Comparison of ENCODE assay signal across 26 cellular contexts in the genomic region with DNA sequence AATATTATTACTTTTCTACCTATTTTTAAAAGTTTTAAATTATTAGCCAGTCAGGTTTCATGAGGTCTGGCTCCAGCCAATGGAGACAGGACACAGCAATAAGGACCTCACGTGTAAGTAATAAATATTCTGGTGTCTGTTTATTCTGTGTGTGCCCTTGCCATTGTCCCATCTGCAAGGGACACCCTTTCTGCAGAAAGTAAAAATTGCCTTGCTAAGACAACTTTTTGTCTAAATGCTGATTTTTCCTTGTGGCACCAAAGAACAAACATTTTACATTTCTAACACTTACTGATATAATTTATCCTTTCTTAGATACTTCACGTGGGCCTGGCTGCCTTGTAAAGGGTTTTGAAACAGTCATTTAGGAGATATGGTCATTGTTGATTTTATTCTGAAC. TPM values are rescaled to one million over a fixed set of nuclear protein-coding genes. Genes with fewer than 3 reads are reported as not detected.
A peak's percentile ranks its signal among the peaks of the same experiment; 100 is the strongest.
DNase-seq lines count a peak whose midpoint lies in the region; ATAC-seq, FAIRE-seq and TF ChIP-seq lines count a peak whose summit lies in the region.
"Had no signal": no experiment of that assay in that cellular context is flagged by ENCODE, and none has a peak within 500 bp of the region (broad histone marks: within the 10 kb centered on the region; RNA-seq: fewer than 3 reads in every experiment).

No MANE protein-coding gene starts in this region.

- 51% methylated on average over 2 of the region's 2 CpGs for WGBS in HepG2 (ENCODE audit: low lambda C conversion rate)
- WGBS in right lobe of liver (ENCODE audit: insufficient coverage, low coverage, low lambda C conversion rate, missing lambda C conversion rate), result 61% methylated on average over 2 of the region's 2 CpGs
- WGBS in hepatocyte (ENCODE audit: low lambda C conversion rate, missing lambda C conversion rate), result 45% methylated on average over 2 of the region's 2 CpGs

- POLR2A ChIA-PET in HepG2 (lab: Yijun Ruan, JAX), result no interaction called here

- in situ Hi-C loops in HepG2 (cut with HindIII; ENCODE audit: extremely low pct_ligation_motif_present, low pct_unique_long_range_greater_than_20kb), result no loop called here

- H3K4me2 ChIP-seq in HepG2 (ENCODE audit: low read depth, low read length) (no peak overlapping the region), hepatocyte (no peak overlapping the region)
- H3K4me2 ChIP-seq: A549; BLaER1 treated with 17β-estradiol and CSF1 and Interleukin-3, amounts not matched to agents 10 nM and 100 nM had no signal

- TF ChIP-seq CTCF in HepG2 (CRISPR knock-in tag; IDR thresholded peaks at IDR 0.05) (no peak), right lobe of liver (IDR thresholded peaks at IDR 0.05) (no peak), ascending aorta (IDR thresholded peaks at IDR 0.05) (no peak), hepatocyte (IDR thresholded peaks at IDR 0.05; ENCODE audit: poor library complexity) (no peak)

- no peaks in the 10 kb centered on the region for H3K79me2 ChIP-seq in HepG2 (ENCODE audit: insufficient read depth, low read length)
- no peaks in the 10 kb centered on the region for H3K79me2 ChIP-seq in hepatocyte

- H3K27ac ChIP-seq in HepG2 (ENCODE audit: extremely low read length, insufficient read depth, low read length) (no peak overlapping the region), right lobe of liver (no peak overlapping the region), ascending aorta (peak overlapping the region; percentile 8 to 53), hepatocyte (peak overlapping the region; percentile 51)
- H3K27ac ChIP-seq: BLaER1 treated with 17β-estradiol and CSF1 and Interleukin-3, amounts not matched to agents 10 nM and 100 nM had no signal

- no peak for TF ChIP-seq RAD21 in HepG2 (CRISPR knock-in tag; IDR thresholded peaks at IDR 0.05)

- intact Hi-C loops in HepG2 (cut with micrococcal nuclease; ENCODE audit: unreplicated experiment) (loop anchor here (5.0 kb wide), 1 partner anchor 44 kb away; the partner anchor contains the start of gene XPR1), right lobe of liver (cut with DNase I) (no loop called here), ascending aorta (cut with DNase I) (no loop called here)

- no peaks in the 10 kb centered on the region for H3K27me3 ChIP-seq in HepG2 (ENCODE audit: control insufficient read depth in 1 of 2, insufficient read depth in 2 of 2, low read length in 2 of 2)
- no peaks in the 10 kb centered on the region for H3K27me3 ChIP-seq in right lobe of liver
- no peaks in the 10 kb centered on the region for H3K27me3 ChIP-seq in ascending aorta
- no peaks in the 10 kb centered on the region for H3K27me3 ChIP-seq in hepatocyte
- H3K27me3 ChIP-seq: BE2C; BLaER1 treated with 17β-estradiol and CSF1 and Interleukin-3, amounts not matched to agents 10 nM and 100 nM had no signal

- no peaks in the 10 kb centered on the region for H3K9me3 ChIP-seq in HepG2 (ENCODE audit: low read length)
- H3K9me3 ChIP-seq in right lobe of liver, result no peaks in the 10 kb centered on the region
- peaks cover 3 to 18% of the 10 kb centered on the region in 2 donors for H3K9me3 ChIP-seq in ascending aorta
- H3K9me3 ChIP-seq in hepatocyte (ENCODE audit: low read depth), result no peaks in the 10 kb centered on the region
- H3K9me3 ChIP-seq: BE2C had no signal

- H2AFZ ChIP-seq in HepG2 (ENCODE audit: low read length) (no peak overlapping the region), hepatocyte (no peak overlapping the region)

- no peak for DNase-seq in HepG2 (ENCODE audit: low spot score)
- DNase-seq in right lobe of liver, result no peak
- DNase-seq in ascending aorta (ENCODE audit: low spot score in 2 of 2), result no peak
- no peak for DNase-seq in hepatocyte (ENCODE audit: low spot score)
- DNase-seq: 8988T; ACHN; AML-193; BE2C; CD4-positive, alpha-beta T cell; CD8-positive, alpha-beta memory T cell; DMS 273 treated with DMSO at 0.1 percent for 48 hours; DMS79; EL; GDM1; GOT3; H7; HCEC 1CT; HFFc6 had no signal

- H4K20me1 ChIP-seq in HepG2 (ENCODE audit: insufficient read depth, low read length) (no peaks in the 10 kb centered on the region), hepatocyte (ENCODE audit: insufficient read depth, poor library complexity, severe bottlenecking) (no peaks in the 10 kb centered on the region)
- H4K20me1 ChIP-seq: BLaER1 treated with 17β-estradiol and CSF1 and Interleukin-3, amounts not matched to agents 10 nM and 100 nM had no signal

- no peak for TF ChIP-seq POLR2A in HepG2 (IDR thresholded peaks at IDR 0.05; ENCODE audit: insufficient read depth in 1 of 2, low read depth in 2 of 2, low read length in 2 of 2)
- no peak for TF ChIP-seq POLR2A in right lobe of liver (IDR thresholded peaks at IDR 0.05)

- FAIRE-seq in HepG2 (lab: Jason Lieb, UNC), result no peak
- FAIRE-seq: D721Med, GM12878, GM19239 had no signal

- no peak overlapping the region for H3K4me3 ChIP-seq in HepG2 (replicated peaks in 1 of 3; ENCODE audit: insufficient read depth in 1 of 3, low read depth in 2 of 3, low read length in 3 of 3)
- no peak overlapping the region for H3K4me3 ChIP-seq in right lobe of liver
- no peak overlapping the region for H3K4me3 ChIP-seq in ascending aorta
- H3K4me3 ChIP-seq in hepatocyte, result no peak overlapping the region
- H3K4me3 ChIP-seq: A549; BLaER1 treated with 17β-estradiol and CSF1 and Interleukin-3, amounts not matched to agents 10 nM and 100 nM; GM12878 had no signal

- no TSS peak for BruUV-seq in HepG2 (replicated peaks; lab: Mats Ljungman, UMichigan)

- peaks cover 45% of the 10 kb centered on the region for H3K4me1 ChIP-seq in HepG2 (ENCODE audit: insufficient read depth, low read length)
- H3K4me1 ChIP-seq in right lobe of liver, result no peaks in the 10 kb centered on the region
- H3K4me1 ChIP-seq in ascending aorta, result peaks cover 6 to 9% of the 10 kb centered on the region in 2 donors
- peaks cover 21% of the 10 kb centered on the region for H3K4me1 ChIP-seq in hepatocyte (ENCODE audit: insufficient read depth)
- H3K4me1 ChIP-seq: BE2C; BLaER1 treated with 17β-estradiol and CSF1 and Interleukin-3, amounts not matched to agents 10 nM and 100 nM had no signal

- H3K9me2 ChIP-seq in hepatocyte (replicated peaks; ENCODE audit: insufficient read depth), result no peaks in the 10 kb centered on the region

- TF ChIP-seq EP300 in HepG2 (IDR thresholded peaks at IDR 0.05; ENCODE audit: low read depth in 2 of 2, low read length in 2 of 2) (no peak), HepG2 (CRISPR knock-in tag; IDR thresholded peaks at IDR 0.05; ENCODE audit: borderline replicate concordance) (no peak)

- H3K36me3 ChIP-seq in HepG2 (replicated peaks in 1 of 2; ENCODE audit: control insufficient read depth in 1 of 2, insufficient read depth in 2 of 2, low read length in 2 of 2) (no peaks in the 10 kb centered on the region), right lobe of liver (no peaks in the 10 kb centered on the region), ascending aorta (no peaks in the 10 kb centered on the region), hepatocyte (replicated peaks; ENCODE audit: insufficient read depth, low read depth) (no peaks in the 10 kb centered on the region)
- H3K36me3 ChIP-seq: BE2C; BLaER1 treated with 17β-estradiol and CSF1 and Interleukin-3, amounts not matched to agents 10 nM and 100 nM had no signal

- CTCF ChIA-PET in HepG2 (lab: Yijun Ruan, JAX; ENCODE audit: low intra/inter-chr PET ratio, low total read pairs), result no interaction called here

- ATAC-seq in HepG2 (no peak), right lobe of liver (no peak), GM19395 (IDR thresholded peaks at IDR 0.05; ENCODE audit: unreplicated experiment) (no peak), HG02852 (IDR thresholded peaks at IDR 0.05; ENCODE audit: unreplicated experiment) (no peak)
- ATAC-seq: A549, GM12878 had no signal

- no peak overlapping the region for H3K9ac ChIP-seq in HepG2 (ENCODE audit: insufficient read depth, low read depth, low read length)
- H3K9ac ChIP-seq: BLaER1 treated with 17β-estradiol and CSF1 and Interleukin-3, amounts not matched to agents 10 nM and 100 nM had no signal

RNA-seq across cellular contexts. Expression of gene OVAAL, which starts 29.4 kb away (rescaled TPM):
- total RNA-seq in HepG2 (2016; rRNA removed; fragmentation: Illumina TruSeq; extraction: Trizol) (not detected in 2 replicates), right lobe of liver (not detected), ascending aorta (not detected), hepatocyte (not detected in 2 replicates)
- not detected in 2 replicates for total RNA-seq in HepG2 (2016; cell fraction: cytosol; rRNA removed; fragmentation: Illumina TruSeq; extraction: Trizol; ENCODE audit: low read depth)
- total RNA-seq in HepG2 (2016; cell fraction: insoluble cytoplasmic fraction; rRNA removed; fragmentation: Illumina TruSeq; extraction: Trizol), result 0.12 TPM in 1 of 2 replicates, not detected in the other
- total RNA-seq in HepG2 (2016; cell fraction: membrane; rRNA removed; fragmentation: Illumina TruSeq; extraction: Trizol), result not detected in 2 replicates
- total RNA-seq in HepG2 (2016; cell fraction: nucleus; rRNA removed; fragmentation: Illumina TruSeq; extraction: Trizol), result not detected in 2 replicates
- polyA plus RNA-seq in HepG2 (2011; rRNA removed) (0.04 and 0.08 TPM in 2 replicates), hepatocyte (not detected in 2 replicates)
- 0.03 and 0.09 TPM in 2 replicates for polyA plus RNA-seq in HepG2 (2011; cell fraction: cytosol; rRNA removed)
- not detected in 2 replicates for polyA plus RNA-seq in HepG2 (2011; cell fraction: nucleus; rRNA removed)
- 0.09 TPM in 1 of 2 replicates, not detected in the other for polyA plus RNA-seq in HepG2 (2012)
- not detected in 2 replicates for polyA plus RNA-seq in HepG2 (2016; cell fraction: cytosol; fragmentation: Illumina TruSeq; extraction: Trizol; ENCODE audit: low read depth)
- polyA plus RNA-seq in HepG2 (2016; cell fraction: insoluble cytoplasmic fraction; fragmentation: Illumina TruSeq; extraction: Trizol; ENCODE audit: low read depth), result not detected in 2 replicates
- polyA plus RNA-seq in HepG2 (2016; cell fraction: membrane; fragmentation: Illumina TruSeq; extraction: Trizol; ENCODE audit: low read depth), result 0.10 TPM in 1 of 2 replicates, not detected in the other
- polyA plus RNA-seq in HepG2 (2016; cell fraction: nucleus; fragmentation: Illumina TruSeq; extraction: Trizol; ENCODE audit: insufficient read depth, low read depth), result not detected in 2 replicates
- polyA minus RNA-seq in HepG2 (2011; rRNA and poly(A)+ RNA removed; ENCODE audit: low replicate concordance), result not detected in 2 replicates
- not detected in 2 replicates for polyA minus RNA-seq in HepG2 (2011; cell fraction: cytosol; rRNA and poly(A)+ RNA removed)
- not detected in 2 replicates for polyA minus RNA-seq in HepG2 (2011; cell fraction: nucleus; rRNA and poly(A)+ RNA removed)
- total RNA-seq: CD4-positive, alpha-beta T cell; CD8-positive, alpha-beta memory T cell; GM12878; H7; HFFc6 had no signal
- polyA plus RNA-seq: CD14-positive monocyte; CD8-positive, alpha-beta memory T cell had no signal

RNA-seq across cellular contexts. Expression of gene XPR1, which starts 43.7 kb away (rescaled TPM):
- 23.6 and 24.2 TPM in 2 replicates for total RNA-seq in HepG2 (2016; rRNA removed; fragmentation: Illumina TruSeq; extraction: Trizol)
- total RNA-seq in HepG2 (2016; cell fraction: cytosol; rRNA removed; fragmentation: Illumina TruSeq; extraction: Trizol; ENCODE audit: low read depth), result 8.5 and 8.7 TPM in 2 replicates
- total RNA-seq in HepG2 (2016; cell fraction: insoluble cytoplasmic fraction; rRNA removed; fragmentation: Illumina TruSeq; extraction: Trizol), result 22.0 and 24.6 TPM in 2 replicates
- 19.5 and 20.9 TPM in 2 replicates for total RNA-seq in HepG2 (2016; cell fraction: membrane; rRNA removed; fragmentation: Illumina TruSeq; extraction: Trizol)
- total RNA-seq in HepG2 (2016; cell fraction: nucleus; rRNA removed; fragmentation: Illumina TruSeq; extraction: Trizol), result 25.0 and 27.4 TPM in 2 replicates
- polyA plus RNA-seq in HepG2 (2011; rRNA removed), result 14.8 and 22.3 TPM in 2 replicates
- polyA plus RNA-seq in HepG2 (2011; cell fraction: cytosol; rRNA removed), result 8.3 and 15.5 TPM in 2 replicates
- polyA plus RNA-seq in HepG2 (2011; cell fraction: nucleus; rRNA removed), result 3.2 and 4.7 TPM in 2 replicates
- polyA plus RNA-seq in HepG2 (2012), result 13.5 and 14.3 TPM in 2 replicates
- 2.4 and 2.7 TPM in 2 replicates for polyA plus RNA-seq in HepG2 (2016; cell fraction: cytosol; fragmentation: Illumina TruSeq; extraction: Trizol; ENCODE audit: low read depth)
- polyA plus RNA-seq in HepG2 (2016; cell fraction: insoluble cytoplasmic fraction; fragmentation: Illumina TruSeq; extraction: Trizol; ENCODE audit: low read depth), result 19.9 and 21.2 TPM in 2 replicates
- 10.1 and 10.3 TPM in 2 replicates for polyA plus RNA-seq in HepG2 (2016; cell fraction: membrane; fragmentation: Illumina TruSeq; extraction: Trizol; ENCODE audit: low read depth)
- polyA plus RNA-seq in HepG2 (2016; cell fraction: nucleus; fragmentation: Illumina TruSeq; extraction: Trizol; ENCODE audit: insufficient read depth, low read depth), result 23.7 and 24.4 TPM in 2 replicates
- 26.4 and 36.0 TPM in 2 replicates for polyA minus RNA-seq in HepG2 (2011; rRNA and poly(A)+ RNA removed; ENCODE audit: low replicate concordance)
- 25.1 and 26.4 TPM in 2 replicates for polyA minus RNA-seq in HepG2 (2011; cell fraction: cytosol; rRNA and poly(A)+ RNA removed)
- 20.7 and 27.1 TPM in 2 replicates for polyA minus RNA-seq in HepG2 (2011; cell fraction: nucleus; rRNA and poly(A)+ RNA removed)
- 10 to 100 TPM in 1 of 6 experiments, 1 to 10 TPM in 5; 5.9 to 10.0 (median 9.0) TPM for total RNA-seq in right lobe of liver
- 41.6 TPM for total RNA-seq in ascending aorta
- total RNA-seq in hepatocyte, result 41.5 and 45.7 TPM in 2 replicates
- polyA plus RNA-seq in hepatocyte, result 14.6 and 18.2 TPM in 2 replicates

Comparison
In these comparisons a context has a peak if more than half of its experiments do, and no peak if none do; other contexts are left out.
1. H3K27ac ChIP-seq: peak in ascending aorta (2 of 2) and hepatocyte (single experiment); none in HepG2 (single experiment) and right lobe of liver (0 of 3).